In the genomic region with DNA sequence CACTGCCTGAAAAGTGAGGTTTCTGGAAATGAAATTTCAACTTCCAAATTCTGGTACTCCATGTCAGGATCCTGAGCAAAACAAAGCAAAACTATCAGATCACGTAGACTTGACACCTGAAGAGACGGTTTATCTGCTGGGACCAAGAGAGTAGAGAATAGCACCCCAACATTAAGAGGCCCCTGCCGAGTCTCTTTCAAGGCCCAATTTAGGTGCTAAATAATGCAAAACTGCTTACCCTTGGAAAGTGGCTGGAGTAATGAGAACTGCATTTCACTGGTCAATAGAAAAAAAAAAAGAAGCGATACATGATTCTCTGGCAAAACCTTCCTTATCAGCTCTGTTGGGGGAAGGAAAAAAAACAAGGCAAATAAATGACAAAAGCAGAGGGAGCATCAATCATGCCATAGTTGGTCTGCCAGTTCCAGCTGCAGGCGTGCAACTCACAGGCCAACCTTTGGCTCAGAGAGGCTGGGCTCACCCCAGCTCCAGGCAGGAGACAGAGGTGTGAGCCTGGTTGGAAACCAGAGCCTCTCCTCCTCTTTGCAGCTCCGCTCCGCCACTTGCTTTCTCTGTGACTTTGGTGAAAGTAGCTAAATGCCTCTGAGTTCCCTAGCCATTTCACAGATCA, we compare ENCODE assay signal across 17 cellular contexts.
DNase-seq lines count a peak whose midpoint lies in the region.
"Had no signal": no experiment of that assay in that cellular context is flagged by ENCODE, and none has a peak within 500 bp of the region (broad histone marks: within the 10 kb centered on the region; RNA-seq: fewer than 3 reads in every experiment).

No MANE protein-coding gene starts in this region.

- no peaks in the 10 kb centered on the region for H3K36me3 ChIP-seq in iPS-20b (ENCODE audit: insufficient read depth, low read depth, low read length)

- no peaks in the 10 kb centered on the region for H3K27me3 ChIP-seq in iPS-20b (ENCODE audit: insufficient read depth, low read length)

- peak overlapping the region; percentile 46 for H3K27ac ChIP-seq in iPS-20b (ENCODE audit: low read length)
- H3K27ac ChIP-seq: KMS-11, RWPE1 had no signal

- H3K4me1 ChIP-seq in iPS-20b (ENCODE audit: insufficient read depth, low read length): peaks cover 29% of the 10 kb centered on the region

- H3K4me3 ChIP-seq in iPS-20b (ENCODE audit: low read length): peak overlapping the region; percentile 36

- no peaks in the 10 kb centered on the region for H3K9me3 ChIP-seq in iPS-20b (ENCODE audit: insufficient read depth, low read depth, low read length)

- peak overlapping the region; percentile 23; the same call in 1 of the 2 replicates for H3K9ac ChIP-seq in iPS-20b (ENCODE audit: low read depth, low read length)
- H3K9ac ChIP-seq: KMS-11 had no signal

- DNase-seq in SHP77 (lab: John Stamatoyannopoulos, UW) (peak; percentile 16 to 21), SHP77 treated with DMSO at 0.1 percent for 48 hours (lab: John Stamatoyannopoulos, UW) (no peak), NCI-H774 (lab: John Stamatoyannopoulos, UW) (peak; percentile 50), GM19240 (ENCODE audit: insufficient read length, low spot score) (no peak), cerebellar nuclear complex (lab: John Stamatoyannopoulos, UW) (no peak)
- DNase-seq in stimulated activated naive CD4-positive, alpha-beta T cell treated with Interleukin-2 at 50 U/mL for 16 hours (lab: John Stamatoyannopoulos, UW): no peak
- DNase-seq: activated B cell treated with CpG ODN at 0.5 μM for 24 hours; activated CD4-positive, alpha-beta T cell treated with anti-CD3 and anti-CD28 coated beads, Interleukin-2, amount 50 U/mL, for 4 hours; activated naive CD8-positive, alpha-beta T cell treated with anti-CD3 and anti-CD28 coated beads for 36 hours; GDM1; immature natural killer cell; left ventricle myocardium superior; NCI-H187; T-helper 9 cell had no signal

Comparison
In these comparisons a context has a peak if more than half of its experiments do, and no peak if none do; other contexts are left out.
1. DNase-seq: peak in SHP77 (2 of 2) and NCI-H774 (single experiment); none in SHP77 treated with DMSO at 0.1 percent for 48 hours (single experiment), stimulated activated naive CD4-positive, alpha-beta T cell treated with Interleukin-2 at 50 U/mL for 16 hours (single experiment), GM19240 (single experiment) and cerebellar nuclear complex (0 of 2).